24 cellular contexts compared by ENCODE assay signal in genomic region chr1:53684741-53685140, GRCh38. TPM values are rescaled to one million over a fixed set of nuclear protein-coding genes. Genes with fewer than 3 reads are reported as not detected.
DNase-seq lines count a peak whose midpoint lies in the region; TF ChIP-seq lines count a peak whose summit lies in the region.
"Had no signal": no experiment of that assay in that cellular context is flagged by ENCODE, and none has a peak within 500 bp of the region (broad histone marks: within the 10 kb centered on the region; RNA-seq: fewer than 3 reads in every experiment).

No MANE protein-coding gene starts in this region.

- no peaks in the 10 kb centered on the region for H3K79me2 ChIP-seq in fibroblast of lung (ENCODE audit: control insufficient read depth, insufficient read depth, low read length)

- H3K9ac ChIP-seq in NT2/D1 (ENCODE audit: insufficient read length, low read depth) (peak overlapping the region; percentile 44), fibroblast of lung (ENCODE audit: insufficient read depth, low read length) (no peak overlapping the region), skeletal muscle satellite cell (ENCODE audit: low read depth, low read length) (no peak overlapping the region)

- no peaks in the 10 kb centered on the region for H4K20me1 ChIP-seq in fibroblast of lung (ENCODE audit: control insufficient read depth, extremely low read depth, insufficient read depth, low read length)

- peaks cover 18% of the 10 kb centered on the region for H3K27me3 ChIP-seq in NT2/D1 (ENCODE audit: insufficient read depth, insufficient read length)
- H3K27me3 ChIP-seq in fibroblast of lung (ENCODE audit: control insufficient read depth, insufficient read depth, low read length): peaks cover 17% of the 10 kb centered on the region
- no peaks in the 10 kb centered on the region for H3K27me3 ChIP-seq in skeletal muscle satellite cell (ENCODE audit: control insufficient read depth, insufficient read depth, low read length)
- H3K27me3 ChIP-seq: MG63, pancreas had no signal

- peak; percentile 40 for DNase-seq in G401 (ENCODE audit: low spot score)
- DNase-seq in NT2/D1 (ENCODE audit: low read depth, low spot score): no peak
- DNase-seq in fibroblast of lung (ENCODE audit: low read depth in 2 of 2): no peak
- DNase-seq in NCI-H2029 (lab: John Stamatoyannopoulos, UW): no peak
- no peak for DNase-seq in activated CD8-positive, alpha-beta memory T cell treated with anti-CD3 and anti-CD28 coated beads, Interleukin-2, amount 50 U/mL, for 48 hours
- DNase-seq in KBM-7: no peak
- DNase-seq: activated CD4-positive, alpha-beta T cell treated with anti-CD3 and anti-CD28 coated beads, Interleukin-2, amount 50 U/mL, for 4 hours; amygdala; cortex of kidney; GDM1; left lung; naive thymus-derived CD8-positive, alpha-beta T cell; NCI-H1930; NCI-H226; pancreas; SJCRH30; spleen; stimulated activated CD4-positive, alpha-beta T cell treated with anti-CD3 and anti-CD28 coated beads, Interleukin-2, amount 100 ng/mL, for 48 hours; T-cell had no signal

- in situ Hi-C loops in G401 (cut with HindIII; ENCODE audit: low sequenced_read_pairs): no loop called here
- in situ Hi-C loops in KBM-7 (cut with MboI; ENCODE audit: low pct_unique_long_range_greater_than_20kb, low sequenced_read_pairs): no loop called here

- H3K36me3 ChIP-seq in NT2/D1 (ENCODE audit: insufficient read depth, insufficient read length, low read length) (no peaks in the 10 kb centered on the region), fibroblast of lung (ENCODE audit: control insufficient read depth, insufficient read depth, low read length) (no peaks in the 10 kb centered on the region), skeletal muscle satellite cell (ENCODE audit: insufficient read depth, low read length) (peaks cover under 1% of the 10 kb centered on the region)
- H3K36me3 ChIP-seq: gastroesophageal sphincter, left lung, MG63, pancreas, SJCRH30, spleen, upper lobe of left lung had no signal

- peak overlapping the region; percentile 26 for H3K4me2 ChIP-seq in fibroblast of lung (ENCODE audit: extremely low read depth, insufficient read depth, low read length)
- peak overlapping the region; percentile 24 for H3K4me2 ChIP-seq in skeletal muscle satellite cell (ENCODE audit: low read length)

- H3K4me1 ChIP-seq in NT2/D1 (ENCODE audit: insufficient read depth, insufficient read length) (peaks cover 40% of the 10 kb centered on the region), fibroblast of lung (ENCODE audit: control insufficient read depth, extremely low read depth, insufficient read depth, low read length) (no peaks in the 10 kb centered on the region), skeletal muscle satellite cell (ENCODE audit: control insufficient read depth, insufficient read depth, low read length) (peaks cover 26% of the 10 kb centered on the region)
- H3K4me1 ChIP-seq: SJCRH30 had no signal

- H2AFZ ChIP-seq in fibroblast of lung (ENCODE audit: low read length): no peak overlapping the region

- no peak for TF ChIP-seq CTCF in fibroblast of lung (conservative IDR thresholded peaks at IDR 0.05 in 1 of 2, IDR thresholded peaks at IDR 0.05 in 1 of 2; ENCODE audit: low read depth in 1 of 2, low read length in 2 of 2)

- H3K27ac ChIP-seq in fibroblast of lung (ENCODE audit: insufficient read depth, low read length): no peak overlapping the region
- H3K27ac ChIP-seq: gastroesophageal sphincter, left lung, pancreas, SJCRH30, spleen, upper lobe of left lung had no signal

- H3K4me3 ChIP-seq in NT2/D1 (ENCODE audit: insufficient read length, low read depth): no peak overlapping the region
- H3K4me3 ChIP-seq in fibroblast of lung (replicated peaks in 1 of 4; ENCODE audit: control extremely low read depth in 1 of 4, insufficient read depth in 1 of 4, low read depth in 3 of 4, low read length in 4 of 4): no peak overlapping the region
- H3K4me3 ChIP-seq in skeletal muscle satellite cell (ENCODE audit: low read length): no peak overlapping the region
- H3K4me3 ChIP-seq: gastroesophageal sphincter, left lung, MG63, pancreas, SJCRH30, spleen, upper lobe of left lung had no signal

- no peaks in the 10 kb centered on the region for H3K9me3 ChIP-seq in NT2/D1 (ENCODE audit: insufficient read depth, low read length)
- H3K9me3 ChIP-seq in fibroblast of lung (ENCODE audit: control insufficient read depth, insufficient read depth, low read depth, low read length): no peaks in the 10 kb centered on the region
- H3K9me3 ChIP-seq in skeletal muscle satellite cell (replicated peaks; ENCODE audit: low read length): no peaks in the 10 kb centered on the region
- H3K9me3 ChIP-seq: gastroesophageal sphincter, left lung, MG63, pancreas, SJCRH30, spleen, upper lobe of left lung had no signal

RNA-seq across cellular contexts. Expression of gene GLIS1, which starts 54.2 kb away (rescaled TPM):
- 0.14 and 0.92 TPM in 2 replicates for total RNA-seq in G401 (2014; rRNA removed; shearing (Covaris generic))
- under 0.01 TPM in 1 of 2 replicates, not detected in the other for total RNA-seq in fibroblast of lung
- 0.05 and 0.11 TPM in 2 replicates for polyA plus RNA-seq in fibroblast of lung
- polyA plus RNA-seq in fibroblast of lung (2012): 0.22 and 0.46 TPM in 2 replicates
- 0.12 and 0.22 TPM in 2 replicates for polyA minus RNA-seq in fibroblast of lung (ENCODE audit: low replicate concordance)
- 3.5 and 3.9 TPM in 2 replicates for total RNA-seq in skeletal muscle satellite cell (2012; rRNA removed)
- total RNA-seq: left lung; naive thymus-derived CD8-positive, alpha-beta T cell; SJCRH30; T-cell had no signal
- polyA plus RNA-seq: CD14-positive monocyte; naive thymus-derived CD8-positive, alpha-beta T cell had no signal
